8 cellular contexts compared by ENCODE assay signal in genomic region chr7:101321491-101322401, GRCh38. TPM values are rescaled to one million over a fixed set of nuclear protein-coding genes. Genes with fewer than 3 reads are reported as not detected.
DNase-seq lines count a peak whose midpoint lies in the region; ATAC-seq and TF ChIP-seq lines count a peak whose summit lies in the region.

Gene IFT22, minus strand, starts transcription at chr7:101321812. Its CDS starts 103 bp downstream, at chr7:101321709.

- peaks cover 8% of the 10 kb centered on the region for H3K4me1 Mint-ChIP-seq in activated CD4-positive, alpha-beta T cell treated with anti-CD3 and anti-CD28 coated beads for 36 hours
- H3K4me1 Mint-ChIP-seq in chondrocyte (ENCODE audit: low read depth) = peaks cover 15% of the 10 kb centered on the region

- H3K36me3 Mint-ChIP-seq in activated CD4-positive, alpha-beta T cell treated with anti-CD3 and anti-CD28 coated beads for 36 hours (ENCODE audit: low read depth) = no peaks in the 10 kb centered on the region
- peaks cover 2% of the 10 kb centered on the region for H3K36me3 Mint-ChIP-seq in chondrocyte (ENCODE audit: low read depth)

- no peaks in the 10 kb centered on the region for H3K27me3 Mint-ChIP-seq in activated CD4-positive, alpha-beta T cell treated with anti-CD3 and anti-CD28 coated beads for 36 hours
- H3K27me3 Mint-ChIP-seq in chondrocyte (ENCODE audit: low read depth) = no peaks in the 10 kb centered on the region

- intact Hi-C loops in activated CD4-positive, alpha-beta T cell treated with anti-CD3 and anti-CD28 coated beads for 36 hours (cut with DNase I, micrococcal nuclease) = loop anchor here in 1 of 2 experiments (1.0 to 10.0 kb wide), 5 partner anchors 13 to 1143 kb away; partner anchors contain the start of genes ALKBH4, FIS1, LRWD1 and ZNHIT1

- H3K4me3 Mint-ChIP-seq in activated CD4-positive, alpha-beta T cell treated with anti-CD3 and anti-CD28 coated beads for 36 hours = peak within 1 kb of the TSS; percentile 82
- H3K4me3 Mint-ChIP-seq in chondrocyte (ENCODE audit: unreplicated experiment) = peak within 1 kb of the TSS; percentile 88

- DNase-seq in AG20443 (ENCODE audit: low spot score) = peak; percentile 98
- peak; percentile 50 for DNase-seq in NCI-H446 treated with DMSO at 0.1 percent for 48 hours (lab: John Stamatoyannopoulos, UW)
- DNase-seq in activated CD4-positive, alpha-beta T cell treated with anti-CD3 and anti-CD28 coated beads for 36 hours = peak; percentile 93
- peak; percentile 93 for DNase-seq in chondrocyte (ENCODE audit: low spot score)
- DNase-seq in kidney tubule cell (ENCODE audit: low spot score) = peak; percentile 93
- DNase-seq in stimulated activated CD4-positive, alpha-beta T cell treated with anti-CD3 and anti-CD28 coated beads, Interleukin-1b, Interleukin-23, amount 100 ng/mL, for 1 hour (ENCODE audit: low read depth in 2 of 2) = peak; percentile 60 to 64

- H3K27ac Mint-ChIP-seq in activated CD4-positive, alpha-beta T cell treated with anti-CD3 and anti-CD28 coated beads for 36 hours = peak within 1 kb of the TSS; percentile 89
- peak within 1 kb of the TSS; percentile 90 for H3K27ac Mint-ChIP-seq in chondrocyte (ENCODE audit: unreplicated experiment)

- CTCF ChIA-PET in activated CD4-positive, alpha-beta T cell treated with anti-CD3 and anti-CD28 coated beads for 36 hours (lab: Charles Lee) = interaction anchor here (0.6 to 1.6 kb wide), 8 partner anchors 11 to 181 kb away, joined by 3 to 5 read pairs (median 4); partner anchors contain the start of gene FIS1

- no peaks in the 10 kb centered on the region for H3K9me3 Mint-ChIP-seq in activated CD4-positive, alpha-beta T cell treated with anti-CD3 and anti-CD28 coated beads for 36 hours (ENCODE audit: low read depth)
- no peaks in the 10 kb centered on the region for H3K9me3 Mint-ChIP-seq in chondrocyte (ENCODE audit: low read depth)

- TF ChIP-seq CTCF in chondrocyte (IDR thresholded peaks at IDR 0.05) = peak; percentile 84

- ATAC-seq in GM19035 (IDR thresholded peaks at IDR 0.05; ENCODE audit: unreplicated experiment) (peak; percentile 96), HG03354 (IDR thresholded peaks at IDR 0.05; ENCODE audit: poor library complexity, severe bottlenecking, unreplicated experiment) (peak; percentile 98)
- ATAC-seq in activated CD4-positive, alpha-beta T cell treated with anti-CD3 and anti-CD28 coated beads for 36 hours = peak; percentile 97

- POLR2A ChIA-PET in activated CD4-positive, alpha-beta T cell treated with anti-CD3 and anti-CD28 coated beads for 36 hours (lab: Charles Lee) = interaction anchor here (1.0 kb wide), 1 partner anchor 244 kb away, joined by 3 read pairs; no protein-coding TSS in a partner anchor

RNA-seq across cellular contexts. Expression of gene IFT22, which starts in this region (rescaled TPM):
- 1 to 10 TPM; 6.0 to 6.7 TPM for total RNA-seq in activated CD4-positive, alpha-beta T cell treated with anti-CD3 and anti-CD28 coated beads for 36 hours
- total RNA-seq in chondrocyte = 24.3 to 33.0 TPM (median 26.8 TPM) in 3 replicates

Comparison
In these comparisons a context has a peak if more than half of its experiments do, and no peak if none do; other contexts are left out.
1. Peak in every context shown above with its lines: DNase-seq and ATAC-seq.